9 cellular contexts compared by ENCODE assay signal in genomic region chr7:106864298-106865081, GRCh38. TPM values are rescaled to one million over a fixed set of nuclear protein-coding genes. Genes with fewer than 3 reads are reported as not detected.
A peak's percentile ranks its signal among the peaks of the same experiment; 100 is the strongest.
DNase-seq lines count a peak whose midpoint lies in the region; ATAC-seq and TF ChIP-seq lines count a peak whose summit lies in the region.
"Had no signal": no experiment of that assay in that cellular context is flagged by ENCODE, and none has a peak within 500 bp of the region (broad histone marks: within the 10 kb centered on the region; RNA-seq: fewer than 3 reads in every experiment).

No MANE protein-coding gene starts in this region.

- no peaks in the 10 kb centered on the region for H3K27me3 ChIP-seq in MM.1S (replicated peaks; ENCODE audit: insufficient read depth, low read length)
- H3K27me3 ChIP-seq in mesendoderm (ENCODE audit: insufficient read depth, low read length, poor library complexity): no peaks in the 10 kb centered on the region

- H3K27ac ChIP-seq in MM.1S (ENCODE audit: low read length): peak overlapping the region; percentile 83
- peak overlapping the region; percentile 57 for H3K27ac ChIP-seq in mesodermal cell (ENCODE audit: low read depth, low read length, severe bottlenecking)
- H3K27ac ChIP-seq in mesendoderm (ENCODE audit: low read depth, low read length): no peak overlapping the region

- peak overlapping the region; percentile 70 for H3K4me3 ChIP-seq in MM.1S (ENCODE audit: low read length)
- H3K4me3 ChIP-seq in mesodermal cell (ENCODE audit: extremely low read depth, insufficient read depth, low read length, poor library complexity, severe bottlenecking): no peak overlapping the region
- no peak overlapping the region for H3K4me3 ChIP-seq in mesendoderm (ENCODE audit: low read length)

- no peak overlapping the region for H4K5ac ChIP-seq in mesendoderm (ENCODE audit: low read length)

- H3K18ac ChIP-seq in mesendoderm (ENCODE audit: low read length): no peak overlapping the region

- H2AK5ac ChIP-seq in mesendoderm (ENCODE audit: low read length): no peak overlapping the region

- no peak overlapping the region for H3K4ac ChIP-seq in mesendoderm (ENCODE audit: low read depth, low read length)

- H3K4me2 ChIP-seq in MM.1S (ENCODE audit: low read depth, low read length) (peak overlapping the region; percentile 70), mesendoderm (ENCODE audit: low read length) (no peak overlapping the region)

- H3K79me2 ChIP-seq in MM.1S (ENCODE audit: low read length) (peaks cover 41% of the 10 kb centered on the region), mesendoderm (ENCODE audit: control insufficient read depth, insufficient read depth, low read length) (no peaks in the 10 kb centered on the region)

- H3K9ac ChIP-seq in MM.1S (ENCODE audit: low read length) (peak overlapping the region; percentile 68), mesendoderm (ENCODE audit: low read length) (no peak overlapping the region)

- no peaks in the 10 kb centered on the region for H3K79me1 ChIP-seq in mesendoderm (ENCODE audit: low read length)

- no peak overlapping the region for H3K56ac ChIP-seq in mesendoderm (ENCODE audit: low read length)

- H2BK5ac ChIP-seq in mesendoderm (ENCODE audit: low read length): no peak overlapping the region

- WGBS in mesodermal cell (ENCODE audit: insufficient coverage in 2 of 2), 2 experiments: 92 to 100% methylated on average over 1 of the region's 2 CpGs
- WGBS in mesendoderm (ENCODE audit: extremely low coverage, insufficient coverage, low lambda C conversion rate): no CpG with 5 or more reads among the region's 2 CpGs

- no peak overlapping the region for H2BK15ac ChIP-seq in mesendoderm (replicated peaks; ENCODE audit: low read depth)

- TF ChIP-seq CTCF in MM.1S (IDR thresholded peaks at IDR 0.05; ENCODE audit: low read length): no peak

- no peak overlapping the region for H2BK120ac ChIP-seq in mesendoderm (ENCODE audit: low read depth, low read length)

- no peaks in the 10 kb centered on the region for H4K20me1 ChIP-seq in MM.1S (ENCODE audit: insufficient read depth, low read length)

- H2AFZ ChIP-seq in MM.1S (ENCODE audit: low read length): peak overlapping the region; percentile 38

- no peak overlapping the region for H3K23ac ChIP-seq in mesendoderm (ENCODE audit: low read length)

- peaks cover 29% of the 10 kb centered on the region for H3K4me1 ChIP-seq in MM.1S (ENCODE audit: low read length)
- peaks cover 11% of the 10 kb centered on the region for H3K4me1 ChIP-seq in mesodermal cell (ENCODE audit: control insufficient read depth, insufficient read depth, low read length, poor library complexity, severe bottlenecking)
- peaks cover 2% of the 10 kb centered on the region for H3K4me1 ChIP-seq in mesendoderm (ENCODE audit: control insufficient read depth, low read depth, low read length)

- no peaks in the 10 kb centered on the region for H3K9me2 ChIP-seq in MM.1S (replicated peaks; ENCODE audit: insufficient read depth, low read length)

- no peak overlapping the region for H4K8ac ChIP-seq in mesendoderm (ENCODE audit: low read depth, low read length)

- DNase-seq in MM.1S (peak; percentile 77), NCI-H2227 (lab: John Stamatoyannopoulos, UW; ENCODE audit: unreplicated experiment) (no peak), mesendoderm (no peak), NCI-H2171 (lab: John Stamatoyannopoulos, UW) (no peak), DMS79 treated with DMSO at 0.1 percent for 48 hours (lab: John Stamatoyannopoulos, UW) (no peak)
- DNase-seq: stimulated activated CD4-positive, alpha-beta T cell treated with anti-CD3 and anti-CD28 coated beads, Interleukin-2, amount 100 ng/mL, for 48 hours had no signal

- H3K9me3 ChIP-seq in MM.1S (replicated peaks; ENCODE audit: insufficient read depth, low read length) (no peaks in the 10 kb centered on the region), mesodermal cell (ENCODE audit: control insufficient read depth, low read length) (no peaks in the 10 kb centered on the region)

- H3K36me3 ChIP-seq in MM.1S (replicated peaks; ENCODE audit: insufficient read depth, low read length): peaks cover 20% of the 10 kb centered on the region
- H3K36me3 ChIP-seq in mesodermal cell (ENCODE audit: control insufficient read depth, insufficient read depth, low read length): no peaks in the 10 kb centered on the region
- no peaks in the 10 kb centered on the region for H3K36me3 ChIP-seq in mesendoderm (ENCODE audit: control insufficient read depth, insufficient read depth, low read length)

- H3F3A ChIP-seq in MM.1S (ENCODE audit: insufficient read depth, low read length): peaks cover 33% of the 10 kb centered on the region

- ATAC-seq in GM18499 (IDR thresholded peaks at IDR 0.05; ENCODE audit: insufficient read depth, unreplicated experiment) (peak; percentile 15), GM21529 (IDR thresholded peaks at IDR 0.05; ENCODE audit: unreplicated experiment) (peak; percentile 45)

RNA-seq across cellular contexts. Expression of gene PIK3CG, which starts 0.6 kb away (rescaled TPM):
- 2.2 TPM for polyA plus RNA-seq in mesodermal cell (2013, experiment 1 of 2)
- polyA plus RNA-seq in mesodermal cell (2013, experiment 2 of 2): 2.0 TPM
- 0.18 TPM for polyA plus RNA-seq in mesendoderm (2013, experiment 1 of 2)
- 0.17 TPM for polyA plus RNA-seq in mesendoderm (2013, experiment 2 of 2)
